ENCODE assay signal across 23 cellular contexts in the genomic region with DNA sequence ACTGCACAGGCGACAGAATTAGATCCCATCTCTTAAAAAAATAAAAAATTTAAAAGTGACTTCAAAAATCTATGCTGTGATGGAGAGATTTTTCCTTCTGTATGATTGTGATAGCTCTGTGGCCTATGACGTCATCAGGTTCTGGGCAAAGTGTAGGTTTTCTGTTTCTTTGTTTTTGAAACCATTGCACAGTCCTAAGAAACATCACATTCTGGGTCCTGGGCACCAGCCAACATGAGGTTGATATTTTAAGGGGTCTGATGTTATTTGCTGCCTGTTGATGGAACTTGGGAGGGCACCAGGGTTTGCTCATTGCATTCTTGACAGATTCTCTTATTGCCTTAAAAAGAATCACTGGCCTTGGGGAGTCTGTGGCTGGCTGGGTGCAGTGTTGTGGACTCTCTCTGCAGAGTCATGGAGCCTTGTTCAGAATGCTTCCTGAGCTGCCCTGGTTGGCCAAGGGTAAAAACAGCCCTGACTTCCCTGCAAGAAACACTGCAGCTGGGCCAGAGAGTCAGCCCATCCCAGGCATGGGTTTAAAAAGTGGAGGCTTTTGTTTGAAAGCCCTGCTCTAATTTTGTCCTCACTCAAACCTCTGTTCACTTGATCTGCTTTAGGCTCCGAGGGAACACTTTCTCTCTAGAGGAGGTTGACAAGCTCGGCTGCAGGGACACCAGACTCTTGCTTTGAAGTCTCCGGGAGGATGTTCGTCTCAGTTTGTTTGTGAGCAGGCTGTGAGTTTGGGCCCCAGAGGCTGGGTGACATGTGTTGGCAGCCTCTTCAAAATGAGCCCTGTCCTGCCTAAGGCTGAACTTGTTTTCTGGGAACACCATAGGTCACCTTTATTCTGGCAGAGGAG. TPM values are rescaled to one million over a fixed set of nuclear protein-coding genes. Genes with fewer than 3 reads are reported as not detected.
DNase-seq lines count a peak whose midpoint lies in the region; ATAC-seq, FAIRE-seq and TF ChIP-seq lines count a peak whose summit lies in the region.
"Had no signal": no experiment of that assay in that cellular context is flagged by ENCODE, and none has a peak within 500 bp of the region (broad histone marks: within the 10 kb centered on the region; RNA-seq: fewer than 3 reads in every experiment).

No MANE protein-coding gene starts in this region.

- H3K27me3 ChIP-seq in endodermal cell (ENCODE audit: control insufficient read depth, insufficient read depth, low read length, poor library complexity, severe bottlenecking) (peaks cover 4% of the 10 kb centered on the region), vagina (no peaks in the 10 kb centered on the region)
- H3K27me3 ChIP-seq: adrenal gland, left lung, right atrium auricular region, upper lobe of left lung had no signal

- ATAC-seq in GM21723 (IDR thresholded peaks at IDR 0.05; ENCODE audit: unreplicated experiment) = no peak
- ATAC-seq: esophagus mucosa; left lung; stimulated activated naive B cell treated with anti-CD40 and anti-IgM and Interleukin-4, amounts not matched to agents 10 μg/mL and 1 μg/mL and 100 μg/mL, for 72 hours had no signal

- H3K4me3 ChIP-seq in endodermal cell (ENCODE audit: low read length) (no peak overlapping the region), vagina (no peak overlapping the region)
- H3K4me3 ChIP-seq: adrenal gland, left lung, right atrium auricular region, upper lobe of left lung had no signal

- no peak overlapping the region for H3K4me3 Mint-ChIP-seq in activated naive CD4-positive, alpha-beta T cell treated with anti-CD3 and anti-CD28 coated beads for 36 hours
- H3K4me3 Mint-ChIP-seq in activated CD4-positive, alpha-beta memory T cell treated with anti-CD3 and anti-CD28 coated beads for 36 hours = no peak overlapping the region
- no peak overlapping the region for H3K4me3 Mint-ChIP-seq in endodermal cell
- H3K4me3 Mint-ChIP-seq: stimulated activated naive B cell treated with anti-CD40 and anti-IgM and Interleukin-4, amounts not matched to agents 10 μg/mL and 1 μg/mL and 100 μg/mL, for 72 hours had no signal

- peaks cover 30% of the 10 kb centered on the region for H3K4me1 Mint-ChIP-seq in activated naive CD4-positive, alpha-beta T cell treated with anti-CD3 and anti-CD28 coated beads for 36 hours (ENCODE audit: low read depth)
- peaks cover 34% of the 10 kb centered on the region for H3K4me1 Mint-ChIP-seq in activated CD4-positive, alpha-beta memory T cell treated with anti-CD3 and anti-CD28 coated beads for 36 hours (ENCODE audit: low read depth)
- H3K4me1 Mint-ChIP-seq in endodermal cell = no peaks in the 10 kb centered on the region

- no peaks in the 10 kb centered on the region for H3K36me3 Mint-ChIP-seq in activated naive CD4-positive, alpha-beta T cell treated with anti-CD3 and anti-CD28 coated beads for 36 hours (ENCODE audit: low read depth)
- H3K36me3 Mint-ChIP-seq in activated CD4-positive, alpha-beta memory T cell treated with anti-CD3 and anti-CD28 coated beads for 36 hours = peaks cover 33% of the 10 kb centered on the region
- no peaks in the 10 kb centered on the region for H3K36me3 Mint-ChIP-seq in endodermal cell (ENCODE audit: low read depth)

- H3K9me3 ChIP-seq in endodermal cell (ENCODE audit: control insufficient read depth, low read length) (no peaks in the 10 kb centered on the region), vagina (no peaks in the 10 kb centered on the region)
- H3K9me3 ChIP-seq: adrenal gland, left lung, right atrium auricular region, upper lobe of left lung had no signal

- no peak overlapping the region for H3K9ac ChIP-seq in endodermal cell (ENCODE audit: extremely low read depth, low read length, poor library complexity, severe bottlenecking)

- peak overlapping the region; percentile 31 for H3K27ac Mint-ChIP-seq in activated naive CD4-positive, alpha-beta T cell treated with anti-CD3 and anti-CD28 coated beads for 36 hours
- peak overlapping the region; percentile 77 for H3K27ac Mint-ChIP-seq in activated CD4-positive, alpha-beta memory T cell treated with anti-CD3 and anti-CD28 coated beads for 36 hours
- no peak overlapping the region for H3K27ac Mint-ChIP-seq in endodermal cell
- H3K27ac Mint-ChIP-seq: stimulated activated naive B cell treated with anti-CD40 and anti-IgM and Interleukin-4, amounts not matched to agents 10 μg/mL and 1 μg/mL and 100 μg/mL, for 72 hours had no signal

- H3K36me3 ChIP-seq in endodermal cell (ENCODE audit: control insufficient read depth, insufficient read depth, low read length) (no peaks in the 10 kb centered on the region), vagina (no peaks in the 10 kb centered on the region)
- H3K36me3 ChIP-seq: adrenal gland, right atrium auricular region had no signal

- WGBS in endodermal cell (ENCODE audit: insufficient coverage in 1 of 2, insufficient read length in 1 of 2), 2 experiments = 76 to 90% methylated on average over 3 to 6 of the region's 6 CpGs

- peak; percentile 48 for DNase-seq in activated naive CD4-positive, alpha-beta T cell treated with anti-CD3 and anti-CD28 coated beads for 36 hours
- no peak for DNase-seq in activated naive CD4-positive, alpha-beta T cell treated with anti-CD3 and anti-CD28 coated beads, Interleukin-2, amount 50 U/mL, for 16 hours
- peak; percentile 36 for DNase-seq in activated CD4-positive, alpha-beta memory T cell treated with anti-CD3 and anti-CD28 coated beads for 36 hours
- DNase-seq in endodermal cell (peak; percentile 19), vagina (ENCODE audit: extremely low spot score in 2 of 2) (peak; percentile 52 to 81), GM19239 (ENCODE audit: insufficient read length, low spot score) (no peak), NCI-H1105 treated with DMSO at 0.1 percent for 48 hours (lab: John Stamatoyannopoulos, UW) (no peak)
- DNase-seq: left lung; NCI-H345; NK-92 treated with Interleukin-12 subunit alpha and Interleukin-12 subunit beta, amount 100 ng/mL, for 24 hours; nucleus accumbens; stimulated activated naive B cell treated with anti-CD40 and anti-IgM and Interleukin-4, amounts not matched to agents 10 μg/mL and 1 μg/mL and 100 μg/mL, for 72 hours; SW 1271; upper lobe of left lung had no signal

- H3K27ac ChIP-seq in endodermal cell (ENCODE audit: low read depth, low read length) (no peak overlapping the region), vagina (no peak overlapping the region)
- H3K27ac ChIP-seq: adrenal gland, left lung, right atrium auricular region, upper lobe of left lung, VCaP had no signal

- no peak for TF ChIP-seq POLR2A in vagina (IDR thresholded peaks at IDR 0.05)

- H3K4me1 ChIP-seq in endodermal cell (ENCODE audit: control insufficient read depth, insufficient read depth, low read length) = no peaks in the 10 kb centered on the region
- H3K4me1 ChIP-seq in vagina = no peaks in the 10 kb centered on the region
- H3K4me1 ChIP-seq: adrenal gland, left lung, right atrium auricular region, upper lobe of left lung had no signal

- TF ChIP-seq CTCF in endodermal cell (conservative IDR thresholded peaks at IDR 0.05) (no peak), vagina (IDR thresholded peaks at IDR 0.05) (no peak)

- no peaks in the 10 kb centered on the region for H3K9me3 Mint-ChIP-seq in activated naive CD4-positive, alpha-beta T cell treated with anti-CD3 and anti-CD28 coated beads for 36 hours
- H3K9me3 Mint-ChIP-seq in activated CD4-positive, alpha-beta memory T cell treated with anti-CD3 and anti-CD28 coated beads for 36 hours = no peaks in the 10 kb centered on the region
- H3K9me3 Mint-ChIP-seq in endodermal cell = no peaks in the 10 kb centered on the region

- intact Hi-C loops in activated naive CD4-positive, alpha-beta T cell treated with anti-CD3 and anti-CD28 coated beads for 36 hours (cut with micrococcal nuclease) = no loop called here
- intact Hi-C loops in activated CD4-positive, alpha-beta memory T cell treated with anti-CD3 and anti-CD28 coated beads for 36 hours (cut with micrococcal nuclease) = no loop called here
- intact Hi-C loops in vagina (cut with DNase I) = no loop called here

- CTCF ChIA-PET in activated naive CD4-positive, alpha-beta T cell treated with anti-CD3 and anti-CD28 coated beads for 36 hours (lab: Charles Lee) = interaction anchor here (0.7 to 1.6 kb wide), 7 partner anchors 9 to 75 kb away, joined by 3 to 4 read pairs (median 3); no protein-coding TSS in a partner anchor
- CTCF ChIA-PET in activated CD4-positive, alpha-beta memory T cell treated with anti-CD3 and anti-CD28 coated beads for 36 hours (lab: Charles Lee) = interaction anchor here (1.1 to 2.5 kb wide), 6 partner anchors 13 to 75 kb away, joined by 3 to 9 read pairs (median 4); no protein-coding TSS in a partner anchor

- H3K27me3 Mint-ChIP-seq in activated naive CD4-positive, alpha-beta T cell treated with anti-CD3 and anti-CD28 coated beads for 36 hours (ENCODE audit: low read depth) = no peaks in the 10 kb centered on the region
- no peaks in the 10 kb centered on the region for H3K27me3 Mint-ChIP-seq in activated CD4-positive, alpha-beta memory T cell treated with anti-CD3 and anti-CD28 coated beads for 36 hours
- H3K27me3 Mint-ChIP-seq in endodermal cell (ENCODE audit: insufficient read depth) = peaks cover 10% of the 10 kb centered on the region
- H3K27me3 Mint-ChIP-seq: stimulated activated naive B cell treated with anti-CD40 and anti-IgM and Interleukin-4, amounts not matched to agents 10 μg/mL and 1 μg/mL and 100 μg/mL, for 72 hours had no signal

- POLR2A ChIA-PET in activated CD4-positive, alpha-beta memory T cell treated with anti-CD3 and anti-CD28 coated beads for 36 hours (lab: Charles Lee) = interaction anchor here (0.7 to 1.2 kb wide), 3 partner anchors 10 to 57 kb away, joined by 3 read pairs; partner anchors contain the start of gene CYLD

- no peak for FAIRE-seq in GM19239 (lab: Jason Lieb, UNC)
- FAIRE-seq: GM18507, H54 had no signal

RNA-seq across cellular contexts. Expression of gene CYLD, which starts 10.5 kb away (rescaled TPM):
- 10 to 100 TPM; 70.8 to 71.9 TPM for total RNA-seq in activated naive CD4-positive, alpha-beta T cell treated with anti-CD3 and anti-CD28 coated beads for 36 hours
- 100 to 1,000 TPM; 133 to 135 TPM for total RNA-seq in activated CD4-positive, alpha-beta memory T cell treated with anti-CD3 and anti-CD28 coated beads for 36 hours
- total RNA-seq in endodermal cell (10 to 100 TPM; 12.7 TPM), vagina (33.9 TPM)
- 8.7 TPM for polyA plus RNA-seq in endodermal cell (2013, experiment 1 of 2)
- polyA plus RNA-seq in endodermal cell (2013, experiment 2 of 2) = 9.2 TPM

RNA-seq across cellular contexts. Expression of gene NOD2, which starts 38.0 kb away (rescaled TPM):
- total RNA-seq in activated naive CD4-positive, alpha-beta T cell treated with anti-CD3 and anti-CD28 coated beads for 36 hours = 1 to 10 TPM; 1.2 to 1.7 TPM
- 10 to 100 TPM; 17.9 to 18.7 TPM for total RNA-seq in activated CD4-positive, alpha-beta memory T cell treated with anti-CD3 and anti-CD28 coated beads for 36 hours
- total RNA-seq in endodermal cell (under 1 TPM; 0.33 to 0.42 TPM), vagina (43.5 TPM)
- polyA plus RNA-seq in endodermal cell (2013, experiment 1 of 2) = 0.21 TPM
- polyA plus RNA-seq in endodermal cell (2013, experiment 2 of 2) = 0.12 TPM

RNA-seq across cellular contexts. Expression of gene SNX20, which starts 50.2 kb away (rescaled TPM):
- total RNA-seq in activated naive CD4-positive, alpha-beta T cell treated with anti-CD3 and anti-CD28 coated beads for 36 hours = 10 to 100 TPM; 29.6 to 30.3 TPM
- total RNA-seq in activated CD4-positive, alpha-beta memory T cell treated with anti-CD3 and anti-CD28 coated beads for 36 hours = 10 to 100 TPM; 55.4 to 56.9 TPM
- total RNA-seq in endodermal cell = not detected
- polyA plus RNA-seq in endodermal cell (2013, experiment 1 of 2) = not detected
- polyA plus RNA-seq in endodermal cell (2013, experiment 2 of 2) = not detected
- 2.2 TPM for total RNA-seq in vagina
- total RNA-seq: Daoy, MCF 10A had no signal

Comparison
In these comparisons a context has a peak if more than half of its experiments do, and no peak if none do; other contexts are left out.
1. DNase-seq: peak in activated naive CD4-positive, alpha-beta T cell treated with anti-CD3 and anti-CD28 coated beads for 36 hours (single experiment), activated CD4-positive, alpha-beta memory T cell treated with anti-CD3 and anti-CD28 coated beads for 36 hours (single experiment), endodermal cell (single experiment) and vagina (2 of 2); none in activated naive CD4-positive, alpha-beta T cell treated with anti-CD3 and anti-CD28 coated beads, Interleukin-2, amount 50 U/mL, for 16 hours (single experiment), GM19239 (single experiment) and NCI-H1105 treated with DMSO at 0.1 percent for 48 hours (single experiment).
2. RNA of gene NOD2, which starts 38.0 kb away (total RNA-seq): 43.5 TPM in vagina (single experiment) and 17.9 to 18.7 TPM in activated CD4-positive, alpha-beta memory T cell treated with anti-CD3 and anti-CD28 coated beads for 36 hours; 1.2 to 1.7 TPM in activated naive CD4-positive, alpha-beta T cell treated with anti-CD3 and anti-CD28 coated beads for 36 hours and 0.33 to 0.42 TPM in endodermal cell; every median in the first group is over 4 times any median in the second.